ENCODE assay signal across 20 cellular contexts in the genomic region with DNA sequence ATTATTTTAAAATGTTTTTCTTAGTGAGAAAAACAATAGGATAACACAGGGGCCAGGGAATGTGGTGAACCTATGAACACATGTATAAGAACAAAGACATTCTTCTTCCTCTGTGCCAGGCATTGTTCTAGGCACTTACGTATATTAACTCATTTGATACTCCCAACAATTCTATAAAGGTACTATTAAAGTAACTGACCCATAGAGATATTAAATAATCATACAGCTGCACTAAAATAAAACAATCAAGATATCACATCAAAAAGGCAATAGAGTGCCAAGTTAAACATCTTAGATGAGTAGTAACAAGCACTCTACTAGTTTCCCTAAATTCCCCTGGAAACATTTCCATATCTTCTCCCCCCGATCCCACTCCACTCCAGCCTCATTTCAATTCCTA. TPM values are rescaled to one million over a fixed set of nuclear protein-coding genes. Genes with fewer than 3 reads are reported as not detected.
A peak's percentile ranks its signal among the peaks of the same experiment; 100 is the strongest.
DNase-seq lines count a peak whose midpoint lies in the region; ATAC-seq and TF ChIP-seq lines count a peak whose summit lies in the region.
"Had no signal": no experiment of that assay in that cellular context is flagged by ENCODE, and none has a peak within 500 bp of the region (broad histone marks: within the 10 kb centered on the region; RNA-seq: fewer than 3 reads in every experiment).

No MANE protein-coding gene starts in this region.

- H3K4me2 ChIP-seq in Karpas-422 (ENCODE audit: low read depth, low read length, poor library complexity, severe bottlenecking), result no peak overlapping the region
- H3K4me2 ChIP-seq: BLaER1 had no signal

- H3K36me3 ChIP-seq in Karpas-422 (ENCODE audit: insufficient read depth, low read length), result peaks cover 49% of the 10 kb centered on the region
- H3K36me3 ChIP-seq in endodermal cell (ENCODE audit: control insufficient read depth, insufficient read depth, low read length), result peaks cover 11% of the 10 kb centered on the region
- H3K36me3 ChIP-seq in mucosa of descending colon (ENCODE audit: low read depth), result no peaks in the 10 kb centered on the region

- H3K4me3 ChIP-seq in Karpas-422 (ENCODE audit: low read length) (no peak overlapping the region), endodermal cell (ENCODE audit: low read length) (no peak overlapping the region), fibroblast of pulmonary artery (replicated peaks; ENCODE audit: low read depth, low read length) (no peak overlapping the region), mucosa of descending colon (no peak overlapping the region)
- H3K4me3 ChIP-seq: BLaER1, GM12878 had no signal

- no peaks in the 10 kb centered on the region for H3K4me1 Mint-ChIP-seq in endodermal cell

- H3K79me2 ChIP-seq in Karpas-422 (ENCODE audit: low read length), result peaks cover 99% of the 10 kb centered on the region

- H2AFZ ChIP-seq in Karpas-422 (ENCODE audit: low read length), result no peak overlapping the region

- H3K27ac ChIP-seq in Karpas-422 (ENCODE audit: low read length) (peak overlapping the region; percentile 18; the same call in 1 of the 2 replicates), endodermal cell (ENCODE audit: low read depth, low read length) (no peak overlapping the region)
- H3K27ac ChIP-seq: BLaER1, C4-2B had no signal

- no peaks in the 10 kb centered on the region for H3K27me3 Mint-ChIP-seq in endodermal cell (ENCODE audit: insufficient read depth)
- H3K27me3 Mint-ChIP-seq: CD4-positive, CD25-positive, alpha-beta regulatory T cell had no signal

- peak overlapping the region; percentile 42 for H3K27ac Mint-ChIP-seq in endodermal cell
- H3K27ac Mint-ChIP-seq: CD8-positive, alpha-beta T cell had no signal

- H3K27me3 ChIP-seq in Karpas-422 (ENCODE audit: low read length) (no peaks in the 10 kb centered on the region), endodermal cell (ENCODE audit: control insufficient read depth, insufficient read depth, low read length, poor library complexity, severe bottlenecking) (no peaks in the 10 kb centered on the region)
- H3K27me3 ChIP-seq: BLaER1 had no signal

- intact Hi-C loops in mucosa of descending colon (cut with DNase I, micrococcal nuclease), result no loop called here

- H3K9me3 ChIP-seq in Karpas-422 (ENCODE audit: low read length) (no peaks in the 10 kb centered on the region), endodermal cell (ENCODE audit: control insufficient read depth, low read length) (no peaks in the 10 kb centered on the region), mucosa of descending colon (no peaks in the 10 kb centered on the region)
- H3K9me3 ChIP-seq: BLaER1, Caco-2 had no signal

- H3K4me3 Mint-ChIP-seq in endodermal cell, result no peak overlapping the region
- H3K4me3 Mint-ChIP-seq: CD4-positive, CD25-positive, alpha-beta regulatory T cell; CD8-positive, alpha-beta T cell had no signal

- no peaks in the 10 kb centered on the region for H3K9me3 Mint-ChIP-seq in endodermal cell
- H3K9me3 Mint-ChIP-seq: CD8-positive, alpha-beta T cell had no signal

- H3K36me3 Mint-ChIP-seq in endodermal cell (ENCODE audit: low read depth), result peaks cover 19% of the 10 kb centered on the region

- H4K20me1 ChIP-seq in Karpas-422 (ENCODE audit: insufficient read depth, low read depth, low read length), result no peaks in the 10 kb centered on the region
- H4K20me1 ChIP-seq: BLaER1 had no signal

- H3K4me1 ChIP-seq in Karpas-422 (ENCODE audit: low read length) (peaks cover 84% of the 10 kb centered on the region), endodermal cell (ENCODE audit: control insufficient read depth, insufficient read depth, low read length) (no peaks in the 10 kb centered on the region), mucosa of descending colon (ENCODE audit: low read depth) (no peaks in the 10 kb centered on the region)
- H3K4me1 ChIP-seq: Caco-2 had no signal

- H3K9ac ChIP-seq in Karpas-422 (ENCODE audit: low read length) (no peak overlapping the region), endodermal cell (ENCODE audit: extremely low read depth, low read length, poor library complexity, severe bottlenecking) (no peak overlapping the region)
- H3K9ac ChIP-seq: BLaER1 had no signal

- WGBS in endodermal cell (ENCODE audit: insufficient coverage in 1 of 2, insufficient read length in 1 of 2), 2 experiments, result 67% methylated on average over 2 of the region's 2 CpGs; no CpG with 5 or more reads in 1 of the 2 experiments

- TF ChIP-seq CTCF in endodermal cell (conservative IDR thresholded peaks at IDR 0.05), result no peak
- no peak for TF ChIP-seq CTCF in fibroblast of pulmonary artery (IDR thresholded peaks at IDR 0.05; ENCODE audit: low read length, missing control alignments)
- TF ChIP-seq CTCF in mucosa of descending colon (IDR thresholded peaks at IDR 0.05), result no peak

- DNase-seq in Karpas-422, result no peak
- DNase-seq in endodermal cell, result no peak
- peak; percentile 15 for DNase-seq in fibroblast of pulmonary artery (ENCODE audit: low read depth)
- no peak for DNase-seq in mucosa of descending colon
- DNase-seq in NCI-H1436 (lab: John Stamatoyannopoulos, UW), result no peak
- no peak for DNase-seq in DMS 273 (lab: John Stamatoyannopoulos, UW; ENCODE audit: unreplicated experiment)
- no peak for DNase-seq in activated CD4-positive, alpha-beta T cell treated with anti-CD3 and anti-CD28 coated beads, Interleukin-2, amount 50 U/mL, for 1 hour
- DNase-seq in stimulated activated CD4-positive, alpha-beta T cell treated with anti-CD3 and anti-CD28 coated beads, Interleukin-15, amount 100 ng/mL, for 24 hours, result no peak
- DNase-seq: Caco-2; CD4-positive, CD25-positive, alpha-beta regulatory T cell; CD8-positive, alpha-beta T cell; DMS 273 treated with DMSO at 0.1 percent for 48 hours; DMS79; EL; GDM1; H7; HCEC 1CT had no signal

- peak; percentile 43 for ATAC-seq in mucosa of descending colon
- ATAC-seq: CD8-positive, alpha-beta T cell; GM12878 had no signal

- H3K9me2 ChIP-seq in Karpas-422 (replicated peaks; ENCODE audit: insufficient read depth, low read length), result no peaks in the 10 kb centered on the region

RNA-seq across cellular contexts. Expression of gene SLC39A8, which starts 33.4 kb away (rescaled TPM):
- total RNA-seq in Karpas-422 (2014; rRNA removed; shearing (Covaris generic); ENCODE audit: low replicate concordance), result 201 and 340 TPM in 2 replicates
- total RNA-seq in endodermal cell, result 10 to 100 TPM; 64.4 to 76.4 TPM
- polyA plus RNA-seq in endodermal cell (2013, experiment 1 of 2), result 21.4 TPM
- polyA plus RNA-seq in endodermal cell (2013, experiment 2 of 2), result 20.1 TPM
- 100 to 1,000 TPM in 1 of 3 donors, 10 to 100 TPM in 2; 35.1 to 121 (median 83.5) TPM for total RNA-seq in mucosa of descending colon
